In the genomic region with DNA sequence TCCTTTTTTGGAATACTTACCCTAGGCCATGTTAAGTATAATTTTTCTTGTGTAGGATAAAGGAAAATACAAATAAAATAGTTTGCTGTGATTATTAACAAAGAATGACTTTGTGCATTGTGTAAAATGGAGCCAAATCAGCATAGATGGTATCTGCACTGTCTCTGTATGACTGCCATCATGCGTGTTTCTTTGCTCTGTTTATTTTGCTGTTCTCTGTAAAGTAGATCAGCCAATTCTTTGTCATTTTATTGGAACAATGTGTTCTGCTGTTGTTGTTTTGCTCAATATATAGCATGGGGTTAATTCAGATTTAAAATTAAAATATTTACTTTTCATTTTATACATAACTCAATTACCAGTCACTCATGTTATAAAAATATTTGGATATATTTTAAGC, we compare ENCODE assay signal across 27 cellular contexts.
"Had no signal": no experiment of that assay in that cellular context is flagged by ENCODE, and none has a peak within 500 bp of the region (broad histone marks: within the 10 kb centered on the region; RNA-seq: fewer than 3 reads in every experiment).

No MANE protein-coding gene starts in this region.

- H3K4me1 Mint-ChIP-seq: activated CD4-positive, alpha-beta memory T cell treated with anti-CD3 and anti-CD28 coated beads, Interleukin-2, amount 10 ng/mL, durations not matched to agents 7 days and 5 days; activated CD4-positive, alpha-beta T cell treated with anti-CD3 and anti-CD28 coated beads, Interleukin-2, amount 10 ng/mL, durations not matched to agents 7 days and 5 days; activated naive CD4-positive, alpha-beta T cell treated with anti-CD3 and anti-CD28 coated beads, Interleukin-2, amount 10 ng/mL, durations not matched to agents 7 days and 5 days; central memory CD8-positive, alpha-beta T cell; endodermal cell; T-helper 17 cell had no signal

- DNase-seq: activated CD4-positive, alpha-beta memory T cell treated with anti-CD3 and anti-CD28 coated beads, Interleukin-2, amount 10 ng/mL, durations not matched to agents 7 days and 5 days; activated CD4-positive, alpha-beta T cell treated with anti-CD3 and anti-CD28 coated beads for 1 hour; activated CD4-positive, alpha-beta T cell treated with anti-CD3 and anti-CD28 coated beads for 4 hours; activated CD4-positive, alpha-beta T cell treated with anti-CD3 and anti-CD28 coated beads, Interleukin-2, amount 10 ng/mL, durations not matched to agents 7 days and 5 days; activated CD4-positive, alpha-beta T cell treated with anti-CD3 and anti-CD28 coated beads, Interleukin-2, amount 50 U/mL, for 4 hours; activated CD8-positive, alpha-beta memory T cell treated with anti-CD3 and anti-CD28 coated beads, Interleukin-2, amount 50 U/mL, for 48 hours; activated gamma-delta T cell; activated naive CD4-positive, alpha-beta T cell; activated naive CD4-positive, alpha-beta T cell treated with anti-CD3 and anti-CD28 coated beads, Interleukin-2, amount 10 ng/mL, durations not matched to agents 7 days and 5 days; activated T-cell treated with anti-CD3 and anti-CD28 coated beads for 4 hours; activated T-cell treated with anti-CD3 and anti-CD28 coated beads, Interleukin-2, amount 50 U/mL, for 24 hours; activated T-cell treated with anti-CD3 and anti-CD28 coated beads, Interleukin-2, amount 50 U/mL, for 72 hours; amniotic stem cell; anterior cingulate cortex; brain microvascular endothelial cell; dorsolateral prefrontal cortex; effector memory CD4-positive, alpha-beta T cell; endodermal cell; erythroblast; head of caudate nucleus; T-helper 1 cell; T-helper 17 cell; T1000 had no signal

- ATAC-seq: activated naive CD4-positive, alpha-beta T cell treated with anti-CD3 and anti-CD28 coated beads, Interleukin-2, amount 50 U/mL, for 72 hours; activated T-cell treated with anti-CD3 and anti-CD28 coated beads, Interleukin-2, amount 50 U/mL, for 72 hours; T-helper 17 cell had no signal

- H3K27me3 Mint-ChIP-seq: activated CD4-positive, alpha-beta memory T cell treated with anti-CD3 and anti-CD28 coated beads, Interleukin-2, amount 10 ng/mL, durations not matched to agents 7 days and 5 days; activated CD4-positive, alpha-beta T cell treated with anti-CD3 and anti-CD28 coated beads, Interleukin-2, amount 10 ng/mL, durations not matched to agents 7 days and 5 days; activated naive CD4-positive, alpha-beta T cell treated with anti-CD3 and anti-CD28 coated beads, Interleukin-2, amount 10 ng/mL, durations not matched to agents 7 days and 5 days; central memory CD8-positive, alpha-beta T cell; dendritic cell treated with granulocyte-macrophage colony-stimulating factor and Interleukin-4, amounts not matched to agents 40 ng/mL and 50 ng/mL, for 4 days had no signal

- H3K9me3 Mint-ChIP-seq: activated CD4-positive, alpha-beta memory T cell treated with anti-CD3 and anti-CD28 coated beads, Interleukin-2, amount 10 ng/mL, durations not matched to agents 7 days and 5 days; activated CD4-positive, alpha-beta T cell treated with anti-CD3 and anti-CD28 coated beads, Interleukin-2, amount 10 ng/mL, durations not matched to agents 7 days and 5 days; activated naive CD4-positive, alpha-beta T cell treated with anti-CD3 and anti-CD28 coated beads, Interleukin-2, amount 10 ng/mL, durations not matched to agents 7 days and 5 days; activated naive CD4-positive, alpha-beta T cell treated with anti-CD3 and anti-CD28 coated beads, Interleukin-2, amount 50 U/mL, for 72 hours; activated T-cell treated with anti-CD3 and anti-CD28 coated beads, Interleukin-2, amount 50 U/mL, for 24 hours; activated T-cell treated with anti-CD3 and anti-CD28 coated beads, Interleukin-2, amount 50 U/mL, for 72 hours; central memory CD8-positive, alpha-beta T cell; dendritic cell treated with granulocyte-macrophage colony-stimulating factor and Interleukin-4, amounts not matched to agents 40 ng/mL and 50 ng/mL, for 4 days; endodermal cell; T-helper 2 cell treated with Interferon-gamma antibody and Interleukin-4, amounts not matched to agents 5 μg/mL and 100 μg/mL, for 36 hours had no signal

- H3K27ac Mint-ChIP-seq: activated CD4-positive, alpha-beta memory T cell treated with anti-CD3 and anti-CD28 coated beads, Interleukin-2, amount 10 ng/mL, durations not matched to agents 7 days and 5 days; activated CD4-positive, alpha-beta T cell treated with anti-CD3 and anti-CD28 coated beads, Interleukin-2, amount 10 ng/mL, durations not matched to agents 7 days and 5 days; activated naive CD4-positive, alpha-beta T cell treated with anti-CD3 and anti-CD28 coated beads, Interleukin-2, amount 10 ng/mL, durations not matched to agents 7 days and 5 days; activated naive CD4-positive, alpha-beta T cell treated with anti-CD3 and anti-CD28 coated beads, Interleukin-2, amount 50 U/mL, for 72 hours; activated T-cell treated with anti-CD3 and anti-CD28 coated beads, Interleukin-2, amount 50 U/mL, for 24 hours; activated T-cell treated with anti-CD3 and anti-CD28 coated beads, Interleukin-2, amount 50 U/mL, for 72 hours; dendritic cell treated with granulocyte-macrophage colony-stimulating factor and Interleukin-4, amounts not matched to agents 40 ng/mL and 50 ng/mL, for 4 days; endodermal cell; T-helper 17 cell; T-helper 2 cell treated with Interferon-gamma antibody and Interleukin-4, amounts not matched to agents 5 μg/mL and 100 μg/mL, for 36 hours had no signal

- H3K4me3 Mint-ChIP-seq: activated CD4-positive, alpha-beta memory T cell treated with anti-CD3 and anti-CD28 coated beads, Interleukin-2, amount 10 ng/mL, durations not matched to agents 7 days and 5 days; activated CD4-positive, alpha-beta T cell treated with anti-CD3 and anti-CD28 coated beads, Interleukin-2, amount 10 ng/mL, durations not matched to agents 7 days and 5 days; activated naive CD4-positive, alpha-beta T cell treated with anti-CD3 and anti-CD28 coated beads, Interleukin-2, amount 10 ng/mL, durations not matched to agents 7 days and 5 days; activated T-cell treated with anti-CD3 and anti-CD28 coated beads, Interleukin-2, amount 50 U/mL, for 24 hours; activated T-cell treated with anti-CD3 and anti-CD28 coated beads, Interleukin-2, amount 50 U/mL, for 72 hours; central memory CD8-positive, alpha-beta T cell; dendritic cell treated with granulocyte-macrophage colony-stimulating factor and Interleukin-4, amounts not matched to agents 40 ng/mL and 50 ng/mL, for 4 days; endodermal cell; T-helper 17 cell; T-helper 2 cell treated with Interferon-gamma antibody and Interleukin-4, amounts not matched to agents 5 μg/mL and 100 μg/mL, for 36 hours had no signal

- H3K36me3 Mint-ChIP-seq: activated naive CD4-positive, alpha-beta T cell treated with anti-CD3 and anti-CD28 coated beads, Interleukin-2, amount 10 ng/mL, durations not matched to agents 7 days and 5 days; activated naive CD4-positive, alpha-beta T cell treated with anti-CD3 and anti-CD28 coated beads, Interleukin-2, amount 50 U/mL, for 72 hours had no signal
